ENCODE assay signal across 2 cellular contexts in the genomic region with DNA sequence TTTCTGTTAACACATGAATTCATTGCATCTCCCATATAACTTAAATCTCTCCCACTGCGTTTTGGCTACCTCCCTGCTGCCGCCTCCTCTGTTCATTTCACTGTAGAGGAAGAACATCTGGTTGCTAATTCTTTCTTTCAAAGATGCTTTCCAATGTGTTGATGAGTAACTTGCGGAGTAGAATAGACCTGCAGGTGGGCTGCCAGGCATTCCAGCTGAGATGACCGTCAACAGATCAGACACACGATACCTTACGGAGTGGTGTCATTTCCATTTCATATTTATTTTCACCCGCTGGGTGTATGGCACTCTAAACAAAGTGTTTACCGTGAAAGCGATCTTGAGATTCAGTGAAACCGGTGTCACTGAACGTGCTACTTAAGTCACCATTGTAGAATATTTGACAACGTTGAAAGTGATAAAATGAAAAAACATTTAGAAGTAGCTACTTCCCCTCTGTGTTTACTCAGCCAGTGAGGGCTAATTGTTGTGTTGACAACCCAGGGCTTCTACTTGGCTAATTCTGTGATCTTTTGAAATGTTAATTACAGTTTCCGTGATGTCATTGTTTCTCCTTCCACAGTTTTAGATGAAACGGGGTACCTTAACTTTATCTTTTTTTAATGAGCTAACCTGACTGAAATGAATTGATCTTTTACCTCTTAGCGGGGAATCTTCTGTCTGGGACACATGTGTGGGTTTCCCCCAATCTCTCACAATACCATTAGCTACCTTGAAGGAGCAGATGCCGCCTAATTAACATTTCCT.
TF ChIP-seq lines count a peak whose summit lies in the region.

No MANE protein-coding gene starts in this region.

TF ChIP-seq in GM23338, 12 proteins besides CTCF, POLR2A, EP300 and RAD21:
- TF ChIP-seq, protein P1, sequence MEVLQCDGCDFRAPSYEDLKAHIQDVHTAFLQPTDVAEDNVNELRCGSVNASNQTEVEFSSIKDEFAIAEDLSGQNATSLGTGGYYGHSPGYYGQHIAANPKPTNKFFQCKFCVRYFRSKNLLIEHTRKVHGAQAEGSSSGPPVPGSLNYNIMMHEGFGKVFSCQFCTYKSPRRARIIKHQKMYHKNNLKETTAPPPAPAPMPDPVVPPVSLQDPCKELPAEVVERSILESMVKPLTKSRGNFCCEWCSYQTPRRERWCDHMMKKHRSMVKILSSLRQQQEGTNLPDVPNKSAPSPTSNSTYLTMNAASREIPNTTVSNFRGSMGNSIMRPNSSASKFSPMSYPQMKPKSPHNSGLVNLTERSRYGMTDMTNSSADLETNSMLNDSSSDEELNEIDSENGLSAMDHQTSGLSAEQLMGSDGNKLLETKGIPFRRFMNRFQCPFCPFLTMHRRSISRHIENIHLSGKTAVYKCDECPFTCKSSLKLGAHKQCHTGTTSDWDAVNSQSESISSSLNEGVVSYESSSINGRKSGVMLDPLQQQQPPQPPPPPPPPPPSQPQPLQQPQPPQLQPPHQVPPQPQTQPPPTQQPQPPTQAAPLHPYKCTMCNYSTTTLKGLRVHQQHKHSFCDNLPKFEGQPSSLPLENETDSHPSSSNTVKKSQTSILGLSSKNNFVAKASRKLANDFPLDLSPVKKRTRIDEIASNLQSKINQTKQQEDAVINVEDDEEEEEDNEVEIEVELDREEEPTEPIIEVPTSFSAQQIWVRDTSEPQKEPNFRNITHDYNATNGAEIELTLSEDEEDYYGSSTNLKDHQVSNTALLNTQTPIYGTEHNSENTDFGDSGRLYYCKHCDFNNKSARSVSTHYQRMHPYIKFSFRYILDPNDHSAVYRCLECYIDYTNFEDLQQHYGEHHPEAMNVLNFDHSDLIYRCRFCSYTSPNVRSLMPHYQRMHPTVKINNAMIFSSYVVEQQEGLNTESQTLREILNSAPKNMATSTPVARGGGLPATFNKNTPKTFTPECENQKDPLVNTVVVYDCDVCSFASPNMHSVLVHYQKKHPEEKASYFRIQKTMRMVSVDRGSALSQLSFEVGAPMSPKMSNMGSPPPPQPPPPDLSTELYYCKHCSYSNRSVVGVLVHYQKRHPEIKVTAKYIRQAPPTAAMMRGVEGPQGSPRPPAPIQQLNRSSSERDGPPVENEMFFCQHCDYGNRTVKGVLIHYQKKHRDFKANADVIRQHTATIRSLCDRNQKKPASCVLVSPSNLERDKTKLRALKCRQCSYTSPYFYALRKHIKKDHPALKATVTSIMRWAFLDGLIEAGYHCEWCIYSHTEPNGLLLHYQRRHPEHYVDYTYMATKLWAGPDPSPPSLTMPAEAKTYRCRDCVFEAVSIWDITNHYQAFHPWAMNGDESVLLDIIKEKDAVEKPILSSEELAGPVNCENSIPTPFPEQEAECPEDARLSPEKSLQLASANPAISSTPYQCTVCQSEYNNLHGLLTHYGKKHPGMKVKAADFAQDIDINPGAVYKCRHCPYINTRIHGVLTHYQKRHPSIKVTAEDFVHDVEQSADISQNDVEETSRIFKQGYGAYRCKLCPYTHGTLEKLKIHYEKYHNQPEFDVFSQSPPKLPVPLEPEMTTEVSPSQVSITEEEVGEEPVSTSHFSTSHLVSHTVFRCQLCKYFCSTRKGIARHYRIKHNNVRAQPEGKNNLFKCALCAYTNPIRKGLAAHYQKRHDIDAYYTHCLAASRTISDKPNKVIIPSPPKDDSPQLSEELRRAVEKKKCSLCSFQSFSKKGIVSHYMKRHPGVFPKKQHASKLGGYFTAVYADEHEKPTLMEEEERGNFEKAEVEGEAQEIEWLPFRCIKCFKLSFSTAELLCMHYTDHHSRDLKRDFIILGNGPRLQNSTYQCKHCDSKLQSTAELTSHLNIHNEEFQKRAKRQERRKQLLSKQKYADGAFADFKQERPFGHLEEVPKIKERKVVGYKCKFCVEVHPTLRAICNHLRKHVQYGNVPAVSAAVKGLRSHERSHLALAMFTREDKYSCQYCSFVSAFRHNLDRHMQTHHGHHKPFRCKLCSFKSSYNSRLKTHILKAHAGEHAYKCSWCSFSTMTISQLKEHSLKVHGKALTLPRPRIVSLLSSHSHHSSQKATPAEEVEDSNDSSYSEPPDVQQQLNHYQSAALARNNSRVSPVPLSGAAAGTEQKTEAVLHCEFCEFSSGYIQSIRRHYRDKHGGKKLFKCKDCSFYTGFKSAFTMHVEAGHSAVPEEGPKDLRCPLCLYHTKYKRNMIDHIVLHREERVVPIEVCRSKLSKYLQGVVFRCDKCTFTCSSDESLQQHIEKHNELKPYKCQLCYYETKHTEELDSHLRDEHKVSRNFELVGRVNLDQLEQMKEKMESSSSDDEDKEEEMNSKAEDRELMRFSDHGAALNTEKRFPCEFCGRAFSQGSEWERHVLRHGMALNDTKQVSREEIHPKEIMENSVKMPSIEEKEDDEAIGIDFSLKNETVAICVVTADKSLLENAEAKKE (CRISPR knock-in tag; IDR thresholded peaks at IDR 0.05), result peak; percentile 77
- TF ChIP-seq, protein P2, sequence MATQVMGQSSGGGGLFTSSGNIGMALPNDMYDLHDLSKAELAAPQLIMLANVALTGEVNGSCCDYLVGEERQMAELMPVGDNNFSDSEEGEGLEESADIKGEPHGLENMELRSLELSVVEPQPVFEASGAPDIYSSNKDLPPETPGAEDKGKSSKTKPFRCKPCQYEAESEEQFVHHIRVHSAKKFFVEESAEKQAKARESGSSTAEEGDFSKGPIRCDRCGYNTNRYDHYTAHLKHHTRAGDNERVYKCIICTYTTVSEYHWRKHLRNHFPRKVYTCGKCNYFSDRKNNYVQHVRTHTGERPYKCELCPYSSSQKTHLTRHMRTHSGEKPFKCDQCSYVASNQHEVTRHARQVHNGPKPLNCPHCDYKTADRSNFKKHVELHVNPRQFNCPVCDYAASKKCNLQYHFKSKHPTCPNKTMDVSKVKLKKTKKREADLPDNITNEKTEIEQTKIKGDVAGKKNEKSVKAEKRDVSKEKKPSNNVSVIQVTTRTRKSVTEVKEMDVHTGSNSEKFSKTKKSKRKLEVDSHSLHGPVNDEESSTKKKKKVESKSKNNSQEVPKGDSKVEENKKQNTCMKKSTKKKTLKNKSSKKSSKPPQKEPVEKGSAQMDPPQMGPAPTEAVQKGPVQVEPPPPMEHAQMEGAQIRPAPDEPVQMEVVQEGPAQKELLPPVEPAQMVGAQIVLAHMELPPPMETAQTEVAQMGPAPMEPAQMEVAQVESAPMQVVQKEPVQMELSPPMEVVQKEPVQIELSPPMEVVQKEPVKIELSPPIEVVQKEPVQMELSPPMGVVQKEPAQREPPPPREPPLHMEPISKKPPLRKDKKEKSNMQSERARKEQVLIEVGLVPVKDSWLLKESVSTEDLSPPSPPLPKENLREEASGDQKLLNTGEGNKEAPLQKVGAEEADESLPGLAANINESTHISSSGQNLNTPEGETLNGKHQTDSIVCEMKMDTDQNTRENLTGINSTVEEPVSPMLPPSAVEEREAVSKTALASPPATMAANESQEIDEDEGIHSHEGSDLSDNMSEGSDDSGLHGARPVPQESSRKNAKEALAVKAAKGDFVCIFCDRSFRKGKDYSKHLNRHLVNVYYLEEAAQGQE (IDR thresholded peaks at IDR 0.05; ENCODE audit: unreplicated experiment), result no peak
- no peak for TF ChIP-seq JUNB (IDR thresholded peaks at IDR 0.05; ENCODE audit: unreplicated experiment)
- TF ChIP-seq, protein P3, sequence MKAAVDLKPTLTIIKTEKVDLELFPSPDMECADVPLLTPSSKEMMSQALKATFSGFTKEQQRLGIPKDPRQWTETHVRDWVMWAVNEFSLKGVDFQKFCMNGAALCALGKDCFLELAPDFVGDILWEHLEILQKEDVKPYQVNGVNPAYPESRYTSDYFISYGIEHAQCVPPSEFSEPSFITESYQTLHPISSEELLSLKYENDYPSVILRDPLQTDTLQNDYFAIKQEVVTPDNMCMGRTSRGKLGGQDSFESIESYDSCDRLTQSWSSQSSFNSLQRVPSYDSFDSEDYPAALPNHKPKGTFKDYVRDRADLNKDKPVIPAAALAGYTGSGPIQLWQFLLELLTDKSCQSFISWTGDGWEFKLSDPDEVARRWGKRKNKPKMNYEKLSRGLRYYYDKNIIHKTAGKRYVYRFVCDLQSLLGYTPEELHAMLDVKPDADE (IDR thresholded peaks at IDR 0.05), result 0 out of 2 replicates have a peak, but pooled peaks have one; percentile 14
- peak; percentile 85 for TF ChIP-seq CREB1 (CRISPR knock-in tag; IDR thresholded peaks at IDR 0.05; ENCODE audit: low read depth)
- peak; percentile 75 for TF ChIP-seq NANOG (IDR thresholded peaks at IDR 0.05; ENCODE audit: borderline replicate concordance)

TF ChIP-seq in SK-N-SH treated with all-trans-retinoic acid at 6 μM for 48 hours, 23 proteins besides CTCF, POLR2A, EP300 and RAD21 (continued from another document):
- TF ChIP-seq, protein P4, sequence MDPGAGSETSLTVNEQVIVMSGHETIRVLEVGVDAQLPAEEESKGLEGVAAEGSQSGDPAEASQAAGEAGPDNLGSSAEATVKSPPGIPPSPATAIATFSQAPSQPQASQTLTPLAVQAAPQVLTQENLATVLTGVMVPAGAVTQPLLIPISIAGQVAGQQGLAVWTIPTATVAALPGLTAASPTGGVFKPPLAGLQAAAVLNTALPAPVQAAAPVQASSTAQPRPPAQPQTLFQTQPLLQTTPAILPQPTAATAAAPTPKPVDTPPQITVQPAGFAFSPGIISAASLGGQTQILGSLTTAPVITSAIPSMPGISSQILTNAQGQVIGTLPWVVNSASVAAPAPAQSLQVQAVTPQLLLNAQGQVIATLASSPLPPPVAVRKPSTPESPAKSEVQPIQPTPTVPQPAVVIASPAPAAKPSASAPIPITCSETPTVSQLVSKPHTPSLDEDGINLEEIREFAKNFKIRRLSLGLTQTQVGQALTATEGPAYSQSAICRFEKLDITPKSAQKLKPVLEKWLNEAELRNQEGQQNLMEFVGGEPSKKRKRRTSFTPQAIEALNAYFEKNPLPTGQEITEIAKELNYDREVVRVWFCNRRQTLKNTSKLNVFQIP (CRISPR knock-in tag; IDR thresholded peaks at IDR 0.05; ENCODE audit: borderline replicate concordance, low read depth), result no peak
- TF ChIP-seq ZFP30 (CRISPR knock-in tag; IDR thresholded peaks at IDR 0.05) (no peak), CSDC2 (CRISPR knock-in tag; IDR thresholded peaks at IDR 0.05) (no peak), ISL1 (CRISPR knock-in tag; IDR thresholded peaks at IDR 0.05) (no peak), ZFP3 (CRISPR knock-in tag; IDR thresholded peaks at IDR 0.05) (no peak), ARNTL (CRISPR knock-in tag; IDR thresholded peaks at IDR 0.05; ENCODE audit: borderline replicate concordance, low read depth) (no peak), ESRRG (CRISPR knock-in tag; IDR thresholded peaks at IDR 0.05) (no peak), PPARA (CRISPR knock-in tag; IDR thresholded peaks at IDR 0.05; ENCODE audit: borderline replicate concordance) (no peak), RARB (CRISPR knock-in tag; IDR thresholded peaks at IDR 0.05) (no peak), ZNF8 (CRISPR knock-in tag; IDR thresholded peaks at IDR 0.05) (no peak)
- TF ChIP-seq, protein P5, sequence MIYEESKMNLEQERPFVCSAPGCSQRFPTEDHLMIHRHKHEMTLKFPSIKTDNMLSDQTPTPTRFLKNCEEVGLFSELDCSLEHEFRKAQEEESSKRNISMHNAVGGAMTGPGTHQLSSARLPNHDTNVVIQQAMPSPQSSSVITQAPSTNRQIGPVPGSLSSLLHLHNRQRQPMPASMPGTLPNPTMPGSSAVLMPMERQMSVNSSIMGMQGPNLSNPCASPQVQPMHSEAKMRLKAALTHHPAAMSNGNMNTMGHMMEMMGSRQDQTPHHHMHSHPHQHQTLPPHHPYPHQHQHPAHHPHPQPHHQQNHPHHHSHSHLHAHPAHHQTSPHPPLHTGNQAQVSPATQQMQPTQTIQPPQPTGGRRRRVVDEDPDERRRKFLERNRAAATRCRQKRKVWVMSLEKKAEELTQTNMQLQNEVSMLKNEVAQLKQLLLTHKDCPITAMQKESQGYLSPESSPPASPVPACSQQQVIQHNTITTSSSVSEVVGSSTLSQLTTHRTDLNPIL (CRISPR knock-in tag; IDR thresholded peaks at IDR 0.05; ENCODE audit: low read depth), result no peak
TF ChIP-seq in SK-N-SH treated with all-trans-retinoic acid at 6 μM for 48 hours: peak in this region for 0.
